ENCODE assay signal across 15 cellular contexts in genomic region chr1:8076171-8076570, GRCh38. TPM values are rescaled to one million over a fixed set of nuclear protein-coding genes. Genes with fewer than 3 reads are reported as not detected.
DNase-seq lines count a peak whose midpoint lies in the region; ATAC-seq and TF ChIP-seq lines count a peak whose summit lies in the region.
"Had no signal": no experiment of that assay in that cellular context is flagged by ENCODE, and none has a peak within 500 bp of the region (broad histone marks: within the 10 kb centered on the region; RNA-seq: fewer than 3 reads in every experiment).

No MANE protein-coding gene starts in this region.

- DNase-seq in NCI-H146 (lab: John Stamatoyannopoulos, UW) (peak; percentile 74), epithelial cell of prostate (ENCODE audit: low read depth, low spot score) (no peak), progenitor cell of endocrine pancreas (ENCODE audit: low spot score, unreplicated experiment) (no peak), GM03348 (ENCODE audit: low spot score) (no peak), NCI-H345 (lab: John Stamatoyannopoulos, UW) (no peak), iPS-NIHi11 (ENCODE audit: low spot score) (no peak)
- DNase-seq: activated B cell treated with CpG ODN at 0.5 μM for 24 hours; activated naive CD4-positive, alpha-beta T cell treated with Interleukin-2 at 50 U/mL for 16 hours; AML-193; left cardiac atrium; naive B cell; NCI-H446 treated with DMSO at 0.1 percent for 48 hours had no signal

- TF ChIP-seq CTCF in progenitor cell of endocrine pancreas (IDR thresholded peaks at IDR 0.05; ENCODE audit: unreplicated experiment): no peak

- no peak overlapping the region for H2AFZ ChIP-seq in ACC112 (ENCODE audit: low read length, unreplicated experiment)

- H3K27ac ChIP-seq in ACC112 (ENCODE audit: low read depth, low read length) (peak overlapping the region; percentile 95), epithelial cell of prostate (peak overlapping the region; percentile 97)

- no peaks in the 10 kb centered on the region for H3K79me2 ChIP-seq in ACC112 (ENCODE audit: control insufficient read depth, insufficient read depth, low read length, unreplicated experiment)

- peaks cover 45% of the 10 kb centered on the region for H3K4me1 ChIP-seq in ACC112 (ENCODE audit: control insufficient read depth, insufficient read depth, low read length, unreplicated experiment)

- no peaks in the 10 kb centered on the region for H3K36me3 Mint-ChIP-seq in progenitor cell of endocrine pancreas (ENCODE audit: insufficient read depth)
- H3K36me3 Mint-ChIP-seq: IgD-negative memory B cell, naive B cell had no signal

- peaks cover 43% of the 10 kb centered on the region for H3K4me1 Mint-ChIP-seq in progenitor cell of endocrine pancreas (ENCODE audit: low read depth)
- H3K4me1 Mint-ChIP-seq: activated B cell treated with CpG ODN at 0.5 μM for 24 hours, IgD-negative memory B cell, naive B cell had no signal

- no peaks in the 10 kb centered on the region for H3K9me3 Mint-ChIP-seq in progenitor cell of endocrine pancreas (ENCODE audit: low read depth)
- H3K9me3 Mint-ChIP-seq: activated B cell treated with CpG ODN at 0.5 μM for 24 hours, naive B cell had no signal

- no peak overlapping the region for H3K4me3 ChIP-seq in ACC112 (ENCODE audit: low read depth, low read length)

- no peaks in the 10 kb centered on the region for H3K27me3 Mint-ChIP-seq in progenitor cell of endocrine pancreas

- H3K4me3 Mint-ChIP-seq in progenitor cell of endocrine pancreas (ENCODE audit: low read depth): no peak overlapping the region
- H3K4me3 Mint-ChIP-seq: activated B cell treated with CpG ODN at 0.5 μM for 24 hours, IgD-negative memory B cell, naive B cell had no signal

- peak overlapping the region; percentile 90 for H3K27ac Mint-ChIP-seq in progenitor cell of endocrine pancreas
- H3K27ac Mint-ChIP-seq: activated B cell treated with CpG ODN at 0.5 μM for 24 hours, IgD-negative memory B cell, naive B cell had no signal

- ATAC-seq in GM21526 (IDR thresholded peaks at IDR 0.05; ENCODE audit: low FRiP score, unreplicated experiment): no peak

- no peaks in the 10 kb centered on the region for H3K27me3 ChIP-seq in ACC112 (ENCODE audit: insufficient read depth, low read length)

- H3K36me3 ChIP-seq in ACC112 (ENCODE audit: insufficient read depth, low read length): no peaks in the 10 kb centered on the region

RNA-seq across cellular contexts. Expression of gene ERRFI1, which starts 50.1 kb away (rescaled TPM):
- total RNA-seq in progenitor cell of endocrine pancreas: 138 and 139 TPM in 2 replicates
